ENCODE assay signal across 2 cellular contexts in the genomic region with DNA sequence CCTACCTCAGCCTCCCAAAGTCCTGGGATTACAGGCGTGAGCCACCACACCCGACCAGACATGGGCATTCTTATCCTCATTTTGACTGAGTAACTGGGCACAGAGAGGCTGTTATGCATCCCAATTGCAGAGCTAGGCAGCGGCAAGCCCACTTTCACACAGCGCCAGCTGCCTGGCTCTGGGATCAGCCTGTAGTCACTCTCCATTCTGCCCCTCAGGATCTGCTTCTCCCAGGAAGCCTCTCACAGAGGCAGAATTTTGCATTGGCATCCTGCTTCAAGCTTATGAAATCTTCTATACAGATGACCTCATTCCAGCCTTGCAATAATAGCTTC.
TF ChIP-seq lines count a peak whose summit lies in the region.

No MANE protein-coding gene starts in this region.

TF ChIP-seq in GM12878, 131 proteins besides CTCF, POLR2A, EP300 and RAD21:
- TF ChIP-seq TBL1XR1 (IDR thresholded peaks at IDR 0.05; ENCODE audit: low read depth, low read length) (no peak), IKZF2 (IDR thresholded peaks at IDR 0.05) (no peak), YBX1 (IDR thresholded peaks at IDR 0.05) (no peak), MYB (IDR thresholded peaks at IDR 0.05; ENCODE audit: borderline replicate concordance, low read depth, low read length) (no peak), NFYA (IDR thresholded peaks at IDR 0.05; ENCODE audit: borderline replicate concordance, low read depth, low read length) (no peak), MXI1 (IDR thresholded peaks at IDR 0.05; ENCODE audit: low read depth, low read length) (no peak), ZSCAN29 (IDR thresholded peaks at IDR 0.05) (no peak), PML (IDR thresholded peaks at IDR 0.05; ENCODE audit: low read length) (no peak), HDAC2 (IDR thresholded peaks at IDR 0.05) (no peak), GATAD2B (conservative IDR thresholded peaks at IDR 0.05; ENCODE audit: low read depth) (no peak)
- TF ChIP-seq, protein P1, sequence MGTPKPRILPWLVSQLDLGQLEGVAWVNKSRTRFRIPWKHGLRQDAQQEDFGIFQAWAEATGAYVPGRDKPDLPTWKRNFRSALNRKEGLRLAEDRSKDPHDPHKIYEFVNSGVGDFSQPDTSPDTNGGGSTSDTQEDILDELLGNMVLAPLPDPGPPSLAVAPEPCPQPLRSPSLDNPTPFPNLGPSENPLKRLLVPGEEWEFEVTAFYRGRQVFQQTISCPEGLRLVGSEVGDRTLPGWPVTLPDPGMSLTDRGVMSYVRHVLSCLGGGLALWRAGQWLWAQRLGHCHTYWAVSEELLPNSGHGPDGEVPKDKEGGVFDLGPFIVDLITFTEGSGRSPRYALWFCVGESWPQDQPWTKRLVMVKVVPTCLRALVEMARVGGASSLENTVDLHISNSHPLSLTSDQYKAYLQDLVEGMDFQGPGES (IDR thresholded peaks at IDR 0.05) = no peak
- TF ChIP-seq, protein P2, sequence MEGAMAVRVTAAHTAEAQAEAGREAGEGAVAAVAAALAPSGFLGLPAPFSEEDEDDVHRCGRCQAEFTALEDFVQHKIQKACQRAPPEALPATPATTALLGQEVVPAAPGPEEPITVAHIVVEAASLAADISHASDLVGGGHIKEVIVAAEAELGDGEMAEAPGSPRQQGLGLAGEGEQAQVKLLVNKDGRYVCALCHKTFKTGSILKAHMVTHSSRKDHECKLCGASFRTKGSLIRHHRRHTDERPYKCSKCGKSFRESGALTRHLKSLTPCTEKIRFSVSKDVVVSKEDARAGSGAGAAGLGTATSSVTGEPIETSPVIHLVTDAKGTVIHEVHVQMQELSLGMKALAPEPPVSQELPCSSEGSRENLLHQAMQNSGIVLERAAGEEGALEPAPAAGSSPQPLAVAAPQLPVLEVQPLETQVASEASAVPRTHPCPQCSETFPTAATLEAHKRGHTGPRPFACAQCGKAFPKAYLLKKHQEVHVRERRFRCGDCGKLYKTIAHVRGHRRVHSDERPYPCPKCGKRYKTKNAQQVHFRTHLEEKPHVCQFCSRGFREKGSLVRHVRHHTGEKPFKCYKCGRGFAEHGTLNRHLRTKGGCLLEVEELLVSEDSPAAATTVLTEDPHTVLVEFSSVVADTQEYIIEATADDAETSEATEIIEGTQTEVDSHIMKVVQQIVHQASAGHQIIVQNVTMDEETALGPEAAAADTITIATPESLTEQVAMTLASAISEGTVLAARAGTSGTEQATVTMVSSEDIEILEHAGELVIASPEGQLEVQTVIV (IDR thresholded peaks at IDR 0.05; ENCODE audit: borderline replicate concordance, partially characterized antibody) = no peak
- TF ChIP-seq, protein P3, sequence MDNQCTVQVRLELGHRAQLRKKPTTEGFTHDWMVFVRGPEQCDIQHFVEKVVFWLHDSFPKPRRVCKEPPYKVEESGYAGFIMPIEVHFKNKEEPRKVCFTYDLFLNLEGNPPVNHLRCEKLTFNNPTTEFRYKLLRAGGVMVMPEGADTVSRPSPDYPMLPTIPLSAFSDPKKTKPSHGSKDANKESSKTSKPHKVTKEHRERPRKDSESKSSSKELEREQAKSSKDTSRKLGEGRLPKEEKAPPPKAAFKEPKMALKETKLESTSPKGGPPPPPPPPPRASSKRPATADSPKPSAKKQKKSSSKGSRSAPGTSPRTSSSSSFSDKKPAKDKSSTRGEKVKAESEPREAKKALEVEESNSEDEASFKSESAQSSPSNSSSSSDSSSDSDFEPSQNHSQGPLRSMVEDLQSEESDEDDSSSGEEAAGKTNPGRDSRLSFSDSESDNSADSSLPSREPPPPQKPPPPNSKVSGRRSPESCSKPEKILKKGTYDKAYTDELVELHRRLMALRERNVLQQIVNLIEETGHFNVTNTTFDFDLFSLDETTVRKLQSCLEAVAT (IDR thresholded peaks at IDR 0.05) = no peak
- TF ChIP-seq, protein P4, sequence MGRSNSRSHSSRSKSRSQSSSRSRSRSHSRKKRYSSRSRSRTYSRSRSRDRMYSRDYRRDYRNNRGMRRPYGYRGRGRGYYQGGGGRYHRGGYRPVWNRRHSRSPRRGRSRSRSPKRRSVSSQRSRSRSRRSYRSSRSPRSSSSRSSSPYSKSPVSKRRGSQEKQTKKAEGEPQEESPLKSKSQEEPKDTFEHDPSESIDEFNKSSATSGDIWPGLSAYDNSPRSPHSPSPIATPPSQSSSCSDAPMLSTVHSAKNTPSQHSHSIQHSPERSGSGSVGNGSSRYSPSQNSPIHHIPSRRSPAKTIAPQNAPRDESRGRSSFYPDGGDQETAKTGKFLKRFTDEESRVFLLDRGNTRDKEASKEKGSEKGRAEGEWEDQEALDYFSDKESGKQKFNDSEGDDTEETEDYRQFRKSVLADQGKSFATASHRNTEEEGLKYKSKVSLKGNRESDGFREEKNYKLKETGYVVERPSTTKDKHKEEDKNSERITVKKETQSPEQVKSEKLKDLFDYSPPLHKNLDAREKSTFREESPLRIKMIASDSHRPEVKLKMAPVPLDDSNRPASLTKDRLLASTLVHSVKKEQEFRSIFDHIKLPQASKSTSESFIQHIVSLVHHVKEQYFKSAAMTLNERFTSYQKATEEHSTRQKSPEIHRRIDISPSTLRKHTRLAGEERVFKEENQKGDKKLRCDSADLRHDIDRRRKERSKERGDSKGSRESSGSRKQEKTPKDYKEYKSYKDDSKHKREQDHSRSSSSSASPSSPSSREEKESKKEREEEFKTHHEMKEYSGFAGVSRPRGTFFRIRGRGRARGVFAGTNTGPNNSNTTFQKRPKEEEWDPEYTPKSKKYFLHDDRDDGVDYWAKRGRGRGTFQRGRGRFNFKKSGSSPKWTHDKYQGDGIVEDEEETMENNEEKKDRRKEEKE (IDR thresholded peaks at IDR 0.05) = no peak

TF ChIP-seq in HepG2, 621 proteins besides CTCF, POLR2A, EP300 and RAD21 (continues in another document):
- no peak for TF ChIP-seq KLF16 (CRISPR knock-in tag; IDR thresholded peaks at IDR 0.05)
- TF ChIP-seq KLF12 (CRISPR knock-in tag; IDR thresholded peaks at IDR 0.05; ENCODE audit: borderline replicate concordance) = no peak
- TF ChIP-seq, protein P5, sequence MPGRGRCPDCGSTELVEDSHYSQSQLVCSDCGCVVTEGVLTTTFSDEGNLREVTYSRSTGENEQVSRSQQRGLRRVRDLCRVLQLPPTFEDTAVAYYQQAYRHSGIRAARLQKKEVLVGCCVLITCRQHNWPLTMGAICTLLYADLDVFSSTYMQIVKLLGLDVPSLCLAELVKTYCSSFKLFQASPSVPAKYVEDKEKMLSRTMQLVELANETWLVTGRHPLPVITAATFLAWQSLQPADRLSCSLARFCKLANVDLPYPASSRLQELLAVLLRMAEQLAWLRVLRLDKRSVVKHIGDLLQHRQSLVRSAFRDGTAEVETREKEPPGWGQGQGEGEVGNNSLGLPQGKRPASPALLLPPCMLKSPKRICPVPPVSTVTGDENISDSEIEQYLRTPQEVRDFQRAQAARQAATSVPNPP (CRISPR knock-in tag; IDR thresholded peaks at IDR 0.05) = no peak
- TF ChIP-seq, protein P6, sequence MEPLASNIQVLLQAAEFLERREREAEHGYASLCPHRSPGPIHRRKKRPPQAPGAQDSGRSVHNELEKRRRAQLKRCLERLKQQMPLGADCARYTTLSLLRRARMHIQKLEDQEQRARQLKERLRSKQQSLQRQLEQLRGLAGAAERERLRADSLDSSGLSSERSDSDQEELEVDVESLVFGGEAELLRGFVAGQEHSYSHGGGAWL (CRISPR knock-in tag; IDR thresholded peaks at IDR 0.05) = no peak
- TF ChIP-seq, protein P7, sequence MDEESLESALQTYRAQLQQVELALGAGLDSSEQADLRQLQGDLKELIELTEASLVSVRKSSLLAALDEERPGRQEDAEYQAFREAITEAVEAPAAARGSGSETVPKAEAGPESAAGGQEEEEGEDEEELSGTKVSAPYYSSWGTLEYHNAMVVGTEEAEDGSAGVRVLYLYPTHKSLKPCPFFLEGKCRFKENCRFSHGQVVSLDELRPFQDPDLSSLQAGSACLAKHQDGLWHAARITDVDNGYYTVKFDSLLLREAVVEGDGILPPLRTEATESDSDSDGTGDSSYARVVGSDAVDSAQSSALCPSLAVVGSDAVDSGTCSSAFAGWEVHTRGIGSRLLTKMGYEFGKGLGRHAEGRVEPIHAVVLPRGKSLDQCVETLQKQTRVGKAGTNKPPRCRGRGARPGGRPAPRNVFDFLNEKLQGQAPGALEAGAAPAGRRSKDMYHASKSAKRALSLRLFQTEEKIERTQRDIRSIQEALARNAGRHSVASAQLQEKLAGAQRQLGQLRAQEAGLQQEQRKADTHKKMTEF (CRISPR knock-in tag; IDR thresholded peaks at IDR 0.05) = no peak
- TF ChIP-seq, protein P8, sequence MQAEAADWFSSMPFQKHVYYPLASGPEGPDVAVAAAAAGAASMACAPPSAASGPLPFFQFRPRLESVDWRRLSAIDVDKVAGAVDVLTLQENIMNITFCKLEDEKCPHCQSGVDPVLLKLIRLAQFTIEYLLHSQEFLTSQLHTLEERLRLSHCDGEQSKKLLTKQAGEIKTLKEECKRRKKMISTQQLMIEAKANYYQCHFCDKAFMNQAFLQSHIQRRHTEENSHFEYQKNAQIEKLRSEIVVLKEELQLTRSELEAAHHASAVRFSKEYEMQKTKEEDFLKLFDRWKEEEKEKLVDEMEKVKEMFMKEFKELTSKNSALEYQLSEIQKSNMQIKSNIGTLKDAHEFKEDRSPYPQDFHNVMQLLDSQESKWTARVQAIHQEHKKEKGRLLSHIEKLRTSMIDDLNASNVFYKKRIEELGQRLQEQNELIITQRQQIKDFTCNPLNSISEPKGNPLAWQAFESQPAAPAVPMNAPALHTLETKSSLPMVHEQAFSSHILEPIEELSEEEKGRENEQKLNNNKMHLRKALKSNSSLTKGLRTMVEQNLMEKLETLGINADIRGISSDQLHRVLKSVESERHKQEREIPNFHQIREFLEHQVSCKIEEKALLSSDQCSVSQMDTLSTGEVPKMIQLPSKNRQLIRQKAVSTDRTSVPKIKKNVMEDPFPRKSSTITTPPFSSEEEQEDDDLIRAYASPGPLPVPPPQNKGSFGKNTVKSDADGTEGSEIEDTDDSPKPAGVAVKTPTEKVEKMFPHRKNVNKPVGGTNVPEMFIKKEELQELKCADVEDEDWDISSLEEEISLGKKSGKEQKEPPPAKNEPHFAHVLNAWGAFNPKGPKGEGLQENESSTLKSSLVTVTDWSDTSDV (CRISPR knock-in tag; IDR thresholded peaks at IDR 0.05) = 0 out of 2 replicates have a peak, but pooled peaks have one; percentile 26
- TF ChIP-seq, protein P9, sequence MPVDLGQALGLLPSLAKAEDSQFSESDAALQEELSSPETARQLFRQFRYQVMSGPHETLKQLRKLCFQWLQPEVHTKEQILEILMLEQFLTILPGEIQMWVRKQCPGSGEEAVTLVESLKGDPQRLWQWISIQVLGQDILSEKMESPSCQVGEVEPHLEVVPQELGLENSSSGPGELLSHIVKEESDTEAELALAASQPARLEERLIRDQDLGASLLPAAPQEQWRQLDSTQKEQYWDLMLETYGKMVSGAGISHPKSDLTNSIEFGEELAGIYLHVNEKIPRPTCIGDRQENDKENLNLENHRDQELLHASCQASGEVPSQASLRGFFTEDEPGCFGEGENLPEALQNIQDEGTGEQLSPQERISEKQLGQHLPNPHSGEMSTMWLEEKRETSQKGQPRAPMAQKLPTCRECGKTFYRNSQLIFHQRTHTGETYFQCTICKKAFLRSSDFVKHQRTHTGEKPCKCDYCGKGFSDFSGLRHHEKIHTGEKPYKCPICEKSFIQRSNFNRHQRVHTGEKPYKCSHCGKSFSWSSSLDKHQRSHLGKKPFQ (CRISPR knock-in tag; IDR thresholded peaks at IDR 0.05; ENCODE audit: insufficient replicate concordance) = peak; percentile 74
- no peak for TF ChIP-seq ZSCAN22 (CRISPR knock-in tag; IDR thresholded peaks at IDR 0.05)
- TF ChIP-seq, protein P10, sequence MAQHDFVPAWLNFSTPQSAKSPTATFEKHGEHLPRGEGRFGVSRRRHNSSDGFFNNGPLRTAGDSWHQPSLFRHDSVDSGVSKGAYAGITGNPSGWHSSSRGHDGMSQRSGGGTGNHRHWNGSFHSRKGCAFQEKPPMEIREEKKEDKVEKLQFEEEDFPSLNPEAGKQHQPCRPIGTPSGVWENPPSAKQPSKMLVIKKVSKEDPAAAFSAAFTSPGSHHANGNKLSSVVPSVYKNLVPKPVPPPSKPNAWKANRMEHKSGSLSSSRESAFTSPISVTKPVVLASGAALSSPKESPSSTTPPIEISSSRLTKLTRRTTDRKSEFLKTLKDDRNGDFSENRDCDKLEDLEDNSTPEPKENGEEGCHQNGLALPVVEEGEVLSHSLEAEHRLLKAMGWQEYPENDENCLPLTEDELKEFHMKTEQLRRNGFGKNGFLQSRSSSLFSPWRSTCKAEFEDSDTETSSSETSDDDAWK (CRISPR knock-in tag; IDR thresholded peaks at IDR 0.05) = no peak
- TF ChIP-seq, protein P11, sequence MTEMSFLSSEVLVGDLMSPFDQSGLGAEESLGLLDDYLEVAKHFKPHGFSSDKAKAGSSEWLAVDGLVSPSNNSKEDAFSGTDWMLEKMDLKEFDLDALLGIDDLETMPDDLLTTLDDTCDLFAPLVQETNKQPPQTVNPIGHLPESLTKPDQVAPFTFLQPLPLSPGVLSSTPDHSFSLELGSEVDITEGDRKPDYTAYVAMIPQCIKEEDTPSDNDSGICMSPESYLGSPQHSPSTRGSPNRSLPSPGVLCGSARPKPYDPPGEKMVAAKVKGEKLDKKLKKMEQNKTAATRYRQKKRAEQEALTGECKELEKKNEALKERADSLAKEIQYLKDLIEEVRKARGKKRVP (CRISPR knock-in tag; IDR thresholded peaks at IDR 0.05) = no peak
- TF ChIP-seq, protein P12, sequence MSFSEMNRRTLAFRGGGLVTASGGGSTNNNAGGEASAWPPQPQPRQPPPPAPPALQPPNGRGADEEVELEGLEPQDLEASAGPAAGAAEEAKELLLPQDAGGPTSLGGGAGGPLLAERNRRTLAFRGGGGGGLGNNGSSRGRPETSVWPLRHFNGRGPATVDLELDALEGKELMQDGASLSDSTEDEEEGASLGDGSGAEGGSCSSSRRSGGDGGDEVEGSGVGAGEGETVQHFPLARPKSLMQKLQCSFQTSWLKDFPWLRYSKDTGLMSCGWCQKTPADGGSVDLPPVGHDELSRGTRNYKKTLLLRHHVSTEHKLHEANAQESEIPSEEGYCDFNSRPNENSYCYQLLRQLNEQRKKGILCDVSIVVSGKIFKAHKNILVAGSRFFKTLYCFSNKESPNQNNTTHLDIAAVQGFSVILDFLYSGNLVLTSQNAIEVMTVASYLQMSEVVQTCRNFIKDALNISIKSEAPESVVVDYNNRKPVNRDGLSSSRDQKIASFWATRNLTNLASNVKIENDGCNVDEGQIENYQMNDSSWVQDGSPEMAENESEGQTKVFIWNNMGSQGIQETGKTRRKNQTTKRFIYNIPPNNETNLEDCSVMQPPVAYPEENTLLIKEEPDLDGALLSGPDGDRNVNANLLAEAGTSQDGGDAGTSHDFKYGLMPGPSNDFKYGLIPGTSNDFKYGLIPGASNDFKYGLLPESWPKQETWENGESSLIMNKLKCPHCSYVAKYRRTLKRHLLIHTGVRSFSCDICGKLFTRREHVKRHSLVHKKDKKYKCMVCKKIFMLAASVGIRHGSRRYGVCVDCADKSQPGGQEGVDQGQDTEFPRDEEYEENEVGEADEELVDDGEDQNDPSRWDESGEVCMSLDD (CRISPR knock-in tag; IDR thresholded peaks at IDR 0.05; ENCODE audit: borderline replicate concordance) = no peak
- TF ChIP-seq, protein P13, sequence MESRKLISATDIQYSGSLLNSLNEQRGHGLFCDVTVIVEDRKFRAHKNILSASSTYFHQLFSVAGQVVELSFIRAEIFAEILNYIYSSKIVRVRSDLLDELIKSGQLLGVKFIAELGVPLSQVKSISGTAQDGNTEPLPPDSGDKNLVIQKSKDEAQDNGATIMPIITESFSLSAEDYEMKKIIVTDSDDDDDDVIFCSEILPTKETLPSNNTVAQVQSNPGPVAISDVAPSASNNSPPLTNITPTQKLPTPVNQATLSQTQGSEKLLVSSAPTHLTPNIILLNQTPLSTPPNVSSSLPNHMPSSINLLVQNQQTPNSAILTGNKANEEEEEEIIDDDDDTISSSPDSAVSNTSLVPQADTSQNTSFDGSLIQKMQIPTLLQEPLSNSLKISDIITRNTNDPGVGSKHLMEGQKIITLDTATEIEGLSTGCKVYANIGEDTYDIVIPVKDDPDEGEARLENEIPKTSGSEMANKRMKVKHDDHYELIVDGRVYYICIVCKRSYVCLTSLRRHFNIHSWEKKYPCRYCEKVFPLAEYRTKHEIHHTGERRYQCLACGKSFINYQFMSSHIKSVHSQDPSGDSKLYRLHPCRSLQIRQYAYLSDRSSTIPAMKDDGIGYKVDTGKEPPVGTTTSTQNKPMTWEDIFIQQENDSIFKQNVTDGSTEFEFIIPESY (CRISPR knock-in tag; IDR thresholded peaks at IDR 0.05) = no peak; the same call in 1 of the 2 replicates
- TF ChIP-seq HDAC1 (CRISPR knock-in tag; IDR thresholded peaks at IDR 0.05) = no peak
- no peak for TF ChIP-seq ZNF335 (CRISPR knock-in tag; IDR thresholded peaks at IDR 0.05)
- TF ChIP-seq ARID2 (CRISPR knock-in tag; IDR thresholded peaks at IDR 0.05; ENCODE audit: borderline replicate concordance) = no peak
- 0 out of 2 replicates have a peak, but pooled peaks have one; percentile 1 for TF ChIP-seq FOXC1 (CRISPR knock-in tag; IDR thresholded peaks at IDR 0.05; ENCODE audit: borderline replicate concordance)
